Comparison of ENCODE assay signal across 17 cellular contexts in genomic region chr5:102595332-102595731, GRCh38.
DNase-seq lines count a peak whose midpoint lies in the region; ATAC-seq and TF ChIP-seq lines count a peak whose summit lies in the region.
"Had no signal": no experiment of that assay in that cellular context is flagged by ENCODE, and none has a peak within 500 bp of the region (broad histone marks: within the 10 kb centered on the region; RNA-seq: fewer than 3 reads in every experiment).

No MANE protein-coding gene starts in this region.

- H3K4me3 ChIP-seq in PC-3 (ENCODE audit: low read length), result no peak overlapping the region
- H3K4me3 ChIP-seq in smooth muscle cell, result no peak overlapping the region
- H3K4me3 ChIP-seq in endodermal cell (ENCODE audit: low read length), result no peak overlapping the region
- H3K4me3 ChIP-seq: BLaER1 treated with 17β-estradiol and CSF1 and Interleukin-3, amounts not matched to agents 10 nM and 100 nM; HAP-1 had no signal

- no peak overlapping the region for H3K4me2 ChIP-seq in PC-3 (ENCODE audit: low read length)
- H3K4me2 ChIP-seq in smooth muscle cell, result no peak overlapping the region

- CTCF ChIA-PET in activated CD8-positive, alpha-beta T cell treated with anti-CD3 and anti-CD28 coated beads for 36 hours (lab: Charles Lee), result no interaction called here
- CTCF ChIA-PET in activated CD8-positive, alpha-beta T cell treated with anti-CD3 and anti-CD28 coated beads, Interleukin-2, amount 10 ng/mL, durations not matched to agents 7 days and 5 days (lab: Charles Lee), result interaction anchor here (1.1 kb wide), 1 partner anchor 32 kb away, joined by 4 read pairs; no protein-coding TSS in a partner anchor
- CTCF ChIA-PET in PC-3 (lab: Charles Lee), result no interaction called here

- peaks cover 23% of the 10 kb centered on the region for H3K4me1 Mint-ChIP-seq in activated CD8-positive, alpha-beta T cell treated with anti-CD3 and anti-CD28 coated beads for 36 hours (ENCODE audit: low read depth)
- peaks cover 6% of the 10 kb centered on the region for H3K4me1 Mint-ChIP-seq in activated CD8-positive, alpha-beta T cell treated with anti-CD3 and anti-CD28 coated beads, Interleukin-2, amount 10 ng/mL, durations not matched to agents 7 days and 5 days (ENCODE audit: low read depth)
- H3K4me1 Mint-ChIP-seq in activated T-helper 1 cell treated with anti-CD3 and anti-CD28 coated beads, Interleukin-12 subunit alpha, Interleukin-12 subunit beta, Interleukin-2, Interleukin-4 antibody, amounts not matched to agents 30 ng/mL and 10 ng/mL and 1 ng/mL, durations not matched to agents 14 hours and 24 hours and 36 hours (ENCODE audit: low read depth), result peaks cover 14% of the 10 kb centered on the region
- peaks cover 2% of the 10 kb centered on the region for H3K4me1 Mint-ChIP-seq in endodermal cell

- no peaks in the 10 kb centered on the region for H3K36me3 Mint-ChIP-seq in activated CD8-positive, alpha-beta T cell treated with anti-CD3 and anti-CD28 coated beads for 36 hours (ENCODE audit: low read depth)
- no peaks in the 10 kb centered on the region for H3K36me3 Mint-ChIP-seq in activated CD8-positive, alpha-beta T cell treated with anti-CD3 and anti-CD28 coated beads, Interleukin-2, amount 10 ng/mL, durations not matched to agents 7 days and 5 days (ENCODE audit: low read depth)
- no peaks in the 10 kb centered on the region for H3K36me3 Mint-ChIP-seq in activated T-helper 1 cell treated with anti-CD3 and anti-CD28 coated beads, Interleukin-12 subunit alpha, Interleukin-12 subunit beta, Interleukin-2, Interleukin-4 antibody, amounts not matched to agents 30 ng/mL and 10 ng/mL and 1 ng/mL, durations not matched to agents 14 hours and 24 hours and 36 hours (ENCODE audit: low read depth)
- peaks cover 11% of the 10 kb centered on the region for H3K36me3 Mint-ChIP-seq in endodermal cell (ENCODE audit: low read depth)
- H3K36me3 Mint-ChIP-seq: CD4-positive, CD25-positive, alpha-beta regulatory T cell had no signal

- H3K9me2 ChIP-seq in PC-3 (replicated peaks; ENCODE audit: low read length), result no peaks in the 10 kb centered on the region

- DNase-seq in activated CD8-positive, alpha-beta T cell treated with anti-CD3 and anti-CD28 coated beads for 36 hours, result no peak
- DNase-seq in activated CD8-positive, alpha-beta T cell treated with anti-CD3 and anti-CD28 coated beads, Interleukin-2, amount 10 ng/mL, durations not matched to agents 7 days and 5 days, result no peak
- DNase-seq in PC-3 (peak; percentile 35), smooth muscle cell (lab: John Stamatoyannopoulos, UW; ENCODE audit: unreplicated experiment) (no peak), endodermal cell (no peak), pons (ENCODE audit: low spot score) (no peak)
- DNase-seq in activated T-helper 1 cell treated with anti-CD3 and anti-CD28 coated beads, Interleukin-12 subunit alpha, Interleukin-12 subunit beta, Interleukin-2, Interleukin-4 antibody, amounts not matched to agents 30 ng/mL and 10 ng/mL and 1 ng/mL, durations not matched to agents 14 hours and 24 hours and 36 hours (ENCODE audit: low spot score), result no peak
- DNase-seq: 8988T, Calu3, DMS 273 treated with DMSO at 0.1 percent for 48 hours, DMS79, GOT3, IMR-90 had no signal

- H3K27me3 ChIP-seq in PC-3 (ENCODE audit: low read length), result no peaks in the 10 kb centered on the region
- H3K27me3 ChIP-seq in smooth muscle cell (ENCODE audit: low read depth), result no peaks in the 10 kb centered on the region
- no peaks in the 10 kb centered on the region for H3K27me3 ChIP-seq in endodermal cell (ENCODE audit: control insufficient read depth, insufficient read depth, low read length, poor library complexity, severe bottlenecking)
- H3K27me3 ChIP-seq: BLaER1 treated with 17β-estradiol and CSF1 and Interleukin-3, amounts not matched to agents 10 nM and 100 nM had no signal

- H2AFZ ChIP-seq in PC-3 (ENCODE audit: low read length), result no peak overlapping the region
- no peak overlapping the region for H2AFZ ChIP-seq in smooth muscle cell (ENCODE audit: low read depth)

- peak; percentile 51 for ATAC-seq in activated CD8-positive, alpha-beta T cell treated with anti-CD3 and anti-CD28 coated beads for 36 hours
- no peak for ATAC-seq in activated CD8-positive, alpha-beta T cell treated with anti-CD3 and anti-CD28 coated beads, Interleukin-2, amount 10 ng/mL, durations not matched to agents 7 days and 5 days
- ATAC-seq in GM18868 (IDR thresholded peaks at IDR 0.05; ENCODE audit: unreplicated experiment) (peak; percentile 21), PC-3 (no peak; the same call in 1 of the 2 replicates)

- peaks cover 4% of the 10 kb centered on the region for H3F3A ChIP-seq in PC-3 (ENCODE audit: low read length, unreplicated experiment)
- no peaks in the 10 kb centered on the region for H3F3A ChIP-seq in smooth muscle cell (ENCODE audit: low read depth)

- POLR2A ChIA-PET in activated CD8-positive, alpha-beta T cell treated with anti-CD3 and anti-CD28 coated beads for 36 hours (lab: Charles Lee), result no interaction called here
- POLR2A ChIA-PET in activated CD8-positive, alpha-beta T cell treated with anti-CD3 and anti-CD28 coated beads, Interleukin-2, amount 10 ng/mL, durations not matched to agents 7 days and 5 days (lab: Charles Lee), result no interaction called here
- POLR2A ChIA-PET in PC-3 (lab: Charles Lee; ENCODE audit: unreplicated experiment), result no interaction called here

- no peak overlapping the region for H3K4me3 Mint-ChIP-seq in activated CD8-positive, alpha-beta T cell treated with anti-CD3 and anti-CD28 coated beads for 36 hours
- H3K4me3 Mint-ChIP-seq in activated CD8-positive, alpha-beta T cell treated with anti-CD3 and anti-CD28 coated beads, Interleukin-2, amount 10 ng/mL, durations not matched to agents 7 days and 5 days, result no peak overlapping the region
- no peak overlapping the region for H3K4me3 Mint-ChIP-seq in activated T-helper 1 cell treated with anti-CD3 and anti-CD28 coated beads, Interleukin-12 subunit alpha, Interleukin-12 subunit beta, Interleukin-2, Interleukin-4 antibody, amounts not matched to agents 30 ng/mL and 10 ng/mL and 1 ng/mL, durations not matched to agents 14 hours and 24 hours and 36 hours
- no peak overlapping the region for H3K4me3 Mint-ChIP-seq in endodermal cell
- H3K4me3 Mint-ChIP-seq: CD4-positive, CD25-positive, alpha-beta regulatory T cell had no signal

- H3K4me1 ChIP-seq in PC-3 (ENCODE audit: insufficient read depth, low read length) (peaks cover 15% of the 10 kb centered on the region), smooth muscle cell (ENCODE audit: low read depth) (no peaks in the 10 kb centered on the region), endodermal cell (ENCODE audit: control insufficient read depth, insufficient read depth, low read length) (no peaks in the 10 kb centered on the region)
- H3K4me1 ChIP-seq: BLaER1 treated with 17β-estradiol and CSF1 and Interleukin-3, amounts not matched to agents 10 nM and 100 nM had no signal

- H3K27ac Mint-ChIP-seq in activated CD8-positive, alpha-beta T cell treated with anti-CD3 and anti-CD28 coated beads for 36 hours, result no peak overlapping the region
- H3K27ac Mint-ChIP-seq in activated CD8-positive, alpha-beta T cell treated with anti-CD3 and anti-CD28 coated beads, Interleukin-2, amount 10 ng/mL, durations not matched to agents 7 days and 5 days, result no peak overlapping the region
- no peak overlapping the region for H3K27ac Mint-ChIP-seq in activated T-helper 1 cell treated with anti-CD3 and anti-CD28 coated beads, Interleukin-12 subunit alpha, Interleukin-12 subunit beta, Interleukin-2, Interleukin-4 antibody, amounts not matched to agents 30 ng/mL and 10 ng/mL and 1 ng/mL, durations not matched to agents 14 hours and 24 hours and 36 hours
- H3K27ac Mint-ChIP-seq in endodermal cell, result no peak overlapping the region
- H3K27ac Mint-ChIP-seq: CD4-positive, CD25-positive, alpha-beta regulatory T cell had no signal

- H3K9ac ChIP-seq in PC-3 (ENCODE audit: low read length) (no peak overlapping the region), smooth muscle cell (ENCODE audit: low read depth) (no peak overlapping the region), endodermal cell (ENCODE audit: extremely low read depth, low read length, poor library complexity, severe bottlenecking) (no peak overlapping the region)
- H3K9ac ChIP-seq: BLaER1 treated with 17β-estradiol and CSF1 and Interleukin-3, amounts not matched to agents 10 nM and 100 nM had no signal

- H3K9me3 ChIP-seq in PC-3 (ENCODE audit: low read length) (no peaks in the 10 kb centered on the region), smooth muscle cell (replicated peaks; ENCODE audit: low read depth) (no peaks in the 10 kb centered on the region), endodermal cell (ENCODE audit: control insufficient read depth, low read length) (peaks cover 6% of the 10 kb centered on the region)
- H3K9me3 ChIP-seq: HAP-1 had no signal

- no peaks in the 10 kb centered on the region for H3K79me2 ChIP-seq in PC-3 (ENCODE audit: low read length)
- H3K79me2 ChIP-seq in smooth muscle cell (ENCODE audit: low read depth), result no peaks in the 10 kb centered on the region

- H3K27me3 Mint-ChIP-seq in activated CD8-positive, alpha-beta T cell treated with anti-CD3 and anti-CD28 coated beads for 36 hours, result no peaks in the 10 kb centered on the region
- no peaks in the 10 kb centered on the region for H3K27me3 Mint-ChIP-seq in activated CD8-positive, alpha-beta T cell treated with anti-CD3 and anti-CD28 coated beads, Interleukin-2, amount 10 ng/mL, durations not matched to agents 7 days and 5 days (ENCODE audit: low read depth)
- H3K27me3 Mint-ChIP-seq in activated T-helper 1 cell treated with anti-CD3 and anti-CD28 coated beads, Interleukin-12 subunit alpha, Interleukin-12 subunit beta, Interleukin-2, Interleukin-4 antibody, amounts not matched to agents 30 ng/mL and 10 ng/mL and 1 ng/mL, durations not matched to agents 14 hours and 24 hours and 36 hours (ENCODE audit: insufficient read depth), result peaks cover 5% of the 10 kb centered on the region
- H3K27me3 Mint-ChIP-seq in endodermal cell (ENCODE audit: insufficient read depth), result no peaks in the 10 kb centered on the region
- H3K27me3 Mint-ChIP-seq: CD4-positive, CD25-positive, alpha-beta regulatory T cell had no signal

- H3K36me3 ChIP-seq in PC-3 (ENCODE audit: low read depth, low read length) (no peaks in the 10 kb centered on the region), smooth muscle cell (ENCODE audit: low read depth) (no peaks in the 10 kb centered on the region), endodermal cell (ENCODE audit: control insufficient read depth, insufficient read depth, low read length) (no peaks in the 10 kb centered on the region)
- H3K36me3 ChIP-seq: BLaER1 treated with 17β-estradiol and CSF1 and Interleukin-3, amounts not matched to agents 10 nM and 100 nM; HAP-1 had no signal

- no TSS peak for BruUV-seq in PC-3 (replicated peaks; lab: Mats Ljungman, UMichigan)

- H3K27ac ChIP-seq in PC-3 (ENCODE audit: low read length), result no peak overlapping the region
- H3K27ac ChIP-seq in smooth muscle cell (ENCODE audit: low read depth), result peak overlapping the region; percentile 23
- H3K27ac ChIP-seq in endodermal cell (ENCODE audit: low read depth, low read length), result no peak overlapping the region
- H3K27ac ChIP-seq: BLaER1 treated with 17β-estradiol and CSF1 and Interleukin-3, amounts not matched to agents 10 nM and 100 nM had no signal

- H3K9me3 Mint-ChIP-seq in activated CD8-positive, alpha-beta T cell treated with anti-CD3 and anti-CD28 coated beads for 36 hours, result peaks cover 3% of the 10 kb centered on the region
- no peaks in the 10 kb centered on the region for H3K9me3 Mint-ChIP-seq in activated CD8-positive, alpha-beta T cell treated with anti-CD3 and anti-CD28 coated beads, Interleukin-2, amount 10 ng/mL, durations not matched to agents 7 days and 5 days (ENCODE audit: insufficient read depth)
- H3K9me3 Mint-ChIP-seq in activated T-helper 1 cell treated with anti-CD3 and anti-CD28 coated beads, Interleukin-12 subunit alpha, Interleukin-12 subunit beta, Interleukin-2, Interleukin-4 antibody, amounts not matched to agents 30 ng/mL and 10 ng/mL and 1 ng/mL, durations not matched to agents 14 hours and 24 hours and 36 hours, result peaks cover 5% of the 10 kb centered on the region
- H3K9me3 Mint-ChIP-seq in endodermal cell, result peaks cover 22% of the 10 kb centered on the region

- no peaks in the 10 kb centered on the region for H4K20me1 ChIP-seq in PC-3 (ENCODE audit: low read length)
- no peaks in the 10 kb centered on the region for H4K20me1 ChIP-seq in smooth muscle cell (ENCODE audit: low read depth)
- H4K20me1 ChIP-seq: BLaER1 treated with 17β-estradiol and CSF1 and Interleukin-3, amounts not matched to agents 10 nM and 100 nM had no signal

- no peak for TF ChIP-seq CTCF in activated CD8-positive, alpha-beta T cell treated with anti-CD3 and anti-CD28 coated beads for 36 hours (IDR thresholded peaks at IDR 0.05)
- no peak for TF ChIP-seq CTCF in PC-3 (conservative IDR thresholded peaks at IDR 0.05; ENCODE audit: low read depth, low read length)
- no peak for TF ChIP-seq CTCF in smooth muscle cell (IDR thresholded peaks at IDR 0.05; ENCODE audit: borderline replicate concordance, insufficient read depth, poor library complexity, severe bottlenecking)
- no peak for TF ChIP-seq CTCF in endodermal cell (conservative IDR thresholded peaks at IDR 0.05)

- intact Hi-C loops in activated CD8-positive, alpha-beta T cell treated with anti-CD3 and anti-CD28 coated beads for 36 hours (cut with micrococcal nuclease), result no loop called here
- intact Hi-C loops in PC-3 (cut with micrococcal nuclease), result loop anchor here (5.0 kb wide), 1 partner anchor 122 kb away; no protein-coding TSS in a partner anchor
- intact Hi-C loops in activated T-helper 1 cell treated with anti-CD3 and anti-CD28 coated beads, Interleukin-12 subunit alpha, Interleukin-12 subunit beta, Interleukin-2, Interleukin-4 antibody, amounts not matched to agents 30 ng/mL and 10 ng/mL and 1 ng/mL, durations not matched to agents 14 hours and 24 hours and 36 hours (cut with micrococcal nuclease), result no loop called here

Comparison
In these comparisons a context has a peak if more than half of its experiments do, and no peak if none do; other contexts are left out.
1. ATAC-seq: peak in activated CD8-positive, alpha-beta T cell treated with anti-CD3 and anti-CD28 coated beads for 36 hours (single experiment) and GM18868 (single experiment); none in activated CD8-positive, alpha-beta T cell treated with anti-CD3 and anti-CD28 coated beads, Interleukin-2, amount 10 ng/mL, durations not matched to agents 7 days and 5 days (single experiment) and PC-3 (single experiment).